ENCODE assay signal across 5 cellular contexts in the genomic region with DNA sequence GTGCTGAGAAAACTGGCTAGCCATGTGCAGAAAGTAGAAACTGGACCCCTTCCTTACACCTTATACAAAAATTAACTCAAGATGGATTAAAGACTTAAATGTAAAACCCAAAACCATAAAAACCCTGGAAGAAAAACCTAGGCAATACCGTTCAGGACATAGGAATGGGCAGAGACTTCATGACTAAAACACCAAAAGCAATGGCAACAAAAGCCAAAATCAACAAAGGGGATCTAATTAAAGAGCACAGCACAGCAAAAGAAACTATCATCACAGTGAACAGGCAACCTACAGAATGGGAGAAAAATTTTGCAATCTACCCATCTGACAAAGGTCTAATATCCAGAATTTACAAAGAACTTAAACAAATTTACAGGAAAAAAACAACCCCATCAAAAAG.
DNase-seq lines count a peak whose midpoint lies in the region; TF ChIP-seq lines count a peak whose summit lies in the region.
"Not testable (repeated sequence)": the region's sequence is repeated elsewhere in the genome, so short reads cannot be mapped to it uniquely, and the experiment has no call there.

No MANE protein-coding gene starts in this region.

- not testable (repeated sequence) for H3K27ac Mint-ChIP-seq in HFFc6
- H3K27ac Mint-ChIP-seq in chondrocyte (ENCODE audit: unreplicated experiment) (peak overlapping the region; percentile 43), osteocyte (ENCODE audit: unreplicated experiment) (peak overlapping the region; percentile 52)

- H3K4me1 Mint-ChIP-seq in HFFc6 (ENCODE audit: low read depth), result peaks cover 31% of the 10 kb centered on the region
- H3K4me1 Mint-ChIP-seq in chondrocyte (ENCODE audit: low read depth), result peaks cover 25% of the 10 kb centered on the region
- H3K4me1 Mint-ChIP-seq in osteocyte (ENCODE audit: unreplicated experiment), result peaks cover 34% of the 10 kb centered on the region

- H3K27me3 Mint-ChIP-seq in HFFc6 (ENCODE audit: insufficient read depth); chondrocyte (ENCODE audit: low read depth); osteocyte (ENCODE audit: unreplicated experiment): not testable (repeated sequence)

- not testable (repeated sequence) for H3K36me3 Mint-ChIP-seq in HFFc6 (ENCODE audit: low read depth); chondrocyte (ENCODE audit: low read depth); osteocyte (ENCODE audit: unreplicated experiment)

- not testable (repeated sequence) for H3K9me3 Mint-ChIP-seq in HFFc6; chondrocyte (ENCODE audit: low read depth)
- H3K9me3 Mint-ChIP-seq in osteocyte (ENCODE audit: unreplicated experiment), result peaks cover 18% of the 10 kb centered on the region

- not testable (repeated sequence) for TF ChIP-seq CTCF in HFFc6 (IDR thresholded peaks at IDR 0.05); VCaP (conservative IDR thresholded peaks at IDR 0.05); chondrocyte (IDR thresholded peaks at IDR 0.05); foreskin fibroblast (IDR thresholded peaks at IDR 0.05; ENCODE audit: low read depth, low read length); osteocyte (IDR thresholded peaks at IDR 0.05)

- DNase-seq in HFFc6 (peak; percentile 29), foreskin fibroblast (peak; percentile 30 to 61)
- not testable (repeated sequence) for DNase-seq in chondrocyte (ENCODE audit: low spot score); osteocyte (ENCODE audit: extremely low spot score, unreplicated experiment)

- H3K4me3 ChIP-seq in foreskin fibroblast (ENCODE audit: low read depth in 1 of 2, low read length in 2 of 2), result not testable (repeated sequence)

- H3K27ac ChIP-seq in VCaP, result peak overlapping the region; percentile 4; the same call in 1 of the 2 replicates

- not testable (repeated sequence) for H3K4me3 Mint-ChIP-seq in HFFc6; chondrocyte (ENCODE audit: unreplicated experiment); osteocyte (ENCODE audit: unreplicated experiment)
